Comparison of ENCODE assay signal across 1 cellular context in the genomic region with DNA sequence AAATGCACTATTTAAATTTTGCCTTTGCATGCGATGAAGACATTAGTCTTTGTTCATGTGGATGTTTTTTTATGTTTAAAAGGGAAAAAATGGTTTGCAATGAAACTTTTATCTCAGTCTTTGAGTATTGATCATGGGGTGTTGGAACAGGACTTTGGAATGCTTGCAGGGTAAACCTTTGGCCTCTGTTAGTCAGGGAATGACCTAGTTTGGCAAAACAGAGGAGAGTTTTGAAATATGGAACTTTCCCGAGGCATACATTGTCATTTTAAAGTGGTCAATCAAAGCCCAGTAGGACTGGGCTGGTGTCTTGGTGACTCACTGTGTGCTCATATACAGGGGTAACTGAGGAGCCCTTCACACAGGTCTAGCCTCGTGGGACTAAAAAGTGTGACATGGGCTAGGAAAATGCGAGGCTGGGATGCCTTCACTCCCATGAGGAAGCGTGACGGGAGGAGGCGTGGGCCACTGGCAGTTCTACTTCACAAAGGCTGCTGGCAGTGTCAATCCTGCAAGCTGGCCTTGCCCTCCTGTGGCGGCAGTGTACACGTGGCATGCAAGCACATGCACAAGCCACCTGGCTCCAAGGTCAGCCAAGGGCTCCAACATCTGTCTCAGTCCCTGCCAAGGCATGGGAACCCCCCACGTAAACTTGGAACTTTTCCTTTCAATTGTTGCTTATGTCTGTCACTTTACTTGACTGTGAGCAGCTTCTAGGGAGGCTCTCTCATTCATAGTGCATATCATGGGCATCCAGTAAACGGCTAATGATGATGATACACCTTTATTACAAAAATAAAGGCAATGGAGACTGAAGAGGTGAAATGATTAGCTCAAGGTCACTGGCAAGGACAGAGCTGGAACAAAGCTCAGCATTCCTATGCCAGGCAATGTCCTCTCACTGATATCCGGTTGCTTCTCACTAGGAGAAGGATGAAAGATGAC.
TF ChIP-seq lines count a peak whose summit lies in the region.

No MANE protein-coding gene starts in this region.

TF ChIP-seq in HEK293T, 16 proteins besides CTCF, POLR2A, EP300 and RAD21:
- TF ChIP-seq ARNT (IDR thresholded peaks at IDR 0.05), result no peak
- no peak for TF ChIP-seq HDGF (IDR thresholded peaks at IDR 0.05; ENCODE audit: borderline replicate concordance)
- TF ChIP-seq FOXA1 (IDR thresholded peaks at IDR 0.05), result no peak
- no peak for TF ChIP-seq NFRKB (IDR thresholded peaks at IDR 0.05)
- TF ChIP-seq L3MBTL2 (conservative IDR thresholded peaks at IDR 0.05), result no peak
- TF ChIP-seq SP1 (IDR thresholded peaks at IDR 0.05), result no peak
- TF ChIP-seq ELF4 (IDR thresholded peaks at IDR 0.05), result no peak
- TF ChIP-seq SUZ12 (IDR thresholded peaks at IDR 0.05), result no peak
- TF ChIP-seq BHLHE40 (IDR thresholded peaks at IDR 0.05; ENCODE audit: borderline replicate concordance), result no peak
- TF ChIP-seq PKNOX1 (IDR thresholded peaks at IDR 0.05), result no peak
- TF ChIP-seq LEF1 (IDR thresholded peaks at IDR 0.05; ENCODE audit: borderline replicate concordance), result no peak
- no peak for TF ChIP-seq FOXM1 (IDR thresholded peaks at IDR 0.05; ENCODE audit: borderline replicate concordance)
